In the genomic region with DNA sequence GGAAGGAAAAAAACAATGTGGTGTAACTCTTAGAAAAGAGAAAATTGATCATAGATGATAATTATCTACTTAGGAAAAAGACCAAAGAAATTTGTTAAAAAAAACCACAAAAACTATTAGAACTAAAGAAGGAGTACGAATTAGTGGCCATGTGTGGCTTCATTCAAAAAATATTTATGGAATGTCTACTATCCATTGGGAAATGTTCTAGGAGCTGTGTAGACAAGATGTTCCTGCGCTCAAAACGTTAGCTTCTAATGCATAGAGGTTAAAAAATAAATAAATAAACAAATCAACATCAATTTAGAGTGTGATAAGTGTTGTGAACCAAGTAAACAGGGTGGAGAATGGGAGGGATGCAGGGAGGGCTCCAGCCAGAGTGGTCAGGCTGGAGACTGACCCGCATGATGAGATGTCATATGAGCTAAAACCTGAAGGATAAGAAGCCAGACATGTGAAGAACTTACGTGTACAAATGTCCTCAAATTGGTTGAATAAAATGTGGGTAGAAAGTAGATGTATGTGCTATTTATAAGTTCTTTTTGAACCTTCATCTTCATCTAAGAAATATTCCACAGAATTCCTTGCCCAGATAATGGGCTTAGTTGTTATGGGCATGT, we compare ENCODE assay signal across 21 cellular contexts. TPM values are rescaled to one million over a fixed set of nuclear protein-coding genes. Genes with fewer than 3 reads are reported as not detected.
DNase-seq lines count a peak whose midpoint lies in the region; FAIRE-seq and TF ChIP-seq lines count a peak whose summit lies in the region.
"Had no signal": no experiment of that assay in that cellular context is flagged by ENCODE, and none has a peak within 500 bp of the region (broad histone marks: within the 10 kb centered on the region; RNA-seq: fewer than 3 reads in every experiment).

No MANE protein-coding gene starts in this region.

- no peak overlapping the region for H3K4me3 Mint-ChIP-seq in astrocyte (ENCODE audit: unreplicated experiment)
- no peak overlapping the region for H3K4me3 Mint-ChIP-seq in mesothelial cell of epicardium
- H3K4me3 Mint-ChIP-seq: B cell; CD4-positive, CD25-positive, alpha-beta regulatory T cell; CD8-positive, alpha-beta memory T cell had no signal

- H3K9me3 ChIP-seq in astrocyte (ENCODE audit: insufficient read depth, low read depth, low read length), result no peaks in the 10 kb centered on the region

- no peak for FAIRE-seq in astrocyte (lab: Jason Lieb, UNC)

- DNase-seq in AG10803 (ENCODE audit: low read depth), result peak; percentile 16
- DNase-seq in ELR (ENCODE audit: low read depth), result peak; percentile 19
- DNase-seq in astrocyte (ENCODE audit: low read depth), result no peak
- DNase-seq in mesothelial cell of epicardium (ENCODE audit: low spot score in 2 of 2, unreplicated experiment in 2 of 2), result no peak
- no peak for DNase-seq in GM20000 (ENCODE audit: low spot score)
- DNase-seq in NCI-H510A (lab: John Stamatoyannopoulos, UW), result no peak
- DNase-seq in NCI-H2196 (lab: John Stamatoyannopoulos, UW; ENCODE audit: unreplicated experiment), result no peak
- no peak for DNase-seq in cerebellar cortex (ENCODE audit: low spot score)
- DNase-seq: 8988T; CD4-positive, CD25-positive, alpha-beta regulatory T cell; CD8-positive, alpha-beta memory T cell; COR-L47; DMS 273 treated with DMSO at 0.1 percent for 48 hours; DMS53; DND-41; GF-D8; GOT3; H7 had no signal

- no peaks in the 10 kb centered on the region for H3K36me3 ChIP-seq in astrocyte (ENCODE audit: insufficient read depth, low read length)
- H3K36me3 ChIP-seq: BLaER1 treated with 17β-estradiol and CSF1 and Interleukin-3, amounts not matched to agents 10 nM and 100 nM had no signal

- H3K4me3 ChIP-seq in AG10803 (ENCODE audit: low read length) (no peak overlapping the region), astrocyte (ENCODE audit: insufficient read depth, low read depth, low read length) (no peak overlapping the region)
- H3K4me3 ChIP-seq: BLaER1 treated with 17β-estradiol and CSF1 and Interleukin-3, amounts not matched to agents 10 nM and 100 nM had no signal

- no peak overlapping the region for H3K4me2 ChIP-seq in astrocyte (ENCODE audit: low read length)
- H3K4me2 ChIP-seq: BLaER1 treated with 17β-estradiol and CSF1 and Interleukin-3, amounts not matched to agents 10 nM and 100 nM; KMS-11 had no signal

- no peak overlapping the region for H2AFZ ChIP-seq in astrocyte (ENCODE audit: low read depth, low read length)

- H3K4me1 ChIP-seq in astrocyte (ENCODE audit: insufficient read depth, low read length), result no peaks in the 10 kb centered on the region

- no peak overlapping the region for H3K27ac ChIP-seq in astrocyte (ENCODE audit: low read depth, low read length)
- H3K27ac ChIP-seq: BLaER1 treated with 17β-estradiol and CSF1 and Interleukin-3, amounts not matched to agents 10 nM and 100 nM; KMS-11 had no signal

- no peak overlapping the region for H3K9ac ChIP-seq in astrocyte (ENCODE audit: low read length)
- H3K9ac ChIP-seq: BLaER1 treated with 17β-estradiol and CSF1 and Interleukin-3, amounts not matched to agents 10 nM and 100 nM; KMS-11 had no signal

- H3K27ac Mint-ChIP-seq in astrocyte (ENCODE audit: unreplicated experiment) (peak overlapping the region; percentile 82), mesothelial cell of epicardium (peak overlapping the region; percentile 83)
- H3K27ac Mint-ChIP-seq: B cell; CD4-positive, CD25-positive, alpha-beta regulatory T cell; CD8-positive, alpha-beta memory T cell had no signal

- H3K79me2 ChIP-seq in astrocyte (ENCODE audit: insufficient read depth, low read length), result no peaks in the 10 kb centered on the region

- no peaks in the 10 kb centered on the region for H3K36me3 Mint-ChIP-seq in astrocyte (ENCODE audit: low read depth, unreplicated experiment)
- no peaks in the 10 kb centered on the region for H3K36me3 Mint-ChIP-seq in mesothelial cell of epicardium
- H3K36me3 Mint-ChIP-seq: CD4-positive, CD25-positive, alpha-beta regulatory T cell had no signal

- H4K20me1 ChIP-seq in astrocyte (ENCODE audit: insufficient read depth, low read length), result no peaks in the 10 kb centered on the region
- H4K20me1 ChIP-seq: BLaER1 treated with 17β-estradiol and CSF1 and Interleukin-3, amounts not matched to agents 10 nM and 100 nM had no signal

- TF ChIP-seq CTCF in AG10803 (conservative IDR thresholded peaks at IDR 0.05; ENCODE audit: low read length), result no peak
- no peak for TF ChIP-seq CTCF in astrocyte (IDR thresholded peaks at IDR 0.05; ENCODE audit: insufficient read depth, low read depth, low read length)
- TF ChIP-seq CTCF in mesothelial cell of epicardium (IDR thresholded peaks at IDR 0.05; ENCODE audit: unreplicated experiment), result no peak
- TF ChIP-seq CTCF in GM20000 (IDR thresholded peaks at IDR 0.05; ENCODE audit: extremely low read depth, missing control alignments), result no peak

- H3K27me3 ChIP-seq in astrocyte (ENCODE audit: insufficient read depth, low read length), result peaks cover 8% of the 10 kb centered on the region

- peaks cover 22% of the 10 kb centered on the region for H3K4me1 Mint-ChIP-seq in astrocyte (ENCODE audit: low read depth, unreplicated experiment)
- peaks cover 28% of the 10 kb centered on the region for H3K4me1 Mint-ChIP-seq in mesothelial cell of epicardium

- H3K27me3 Mint-ChIP-seq in astrocyte (ENCODE audit: low read depth, unreplicated experiment) (no peaks in the 10 kb centered on the region), mesothelial cell of epicardium (ENCODE audit: low read depth) (no peaks in the 10 kb centered on the region)

- no peaks in the 10 kb centered on the region for H3K9me3 Mint-ChIP-seq in astrocyte (ENCODE audit: unreplicated experiment)
- H3K9me3 Mint-ChIP-seq in mesothelial cell of epicardium, result no peaks in the 10 kb centered on the region

RNA-seq across cellular contexts. Expression of a gene that starts 4.3 kb away (rescaled TPM):
- 4.7 and 7.9 TPM in 2 replicates for total RNA-seq in astrocyte
- total RNA-seq in mesothelial cell of epicardium, result 27.2 to 30.5 TPM (median 28.2 TPM) in 3 replicates

Comparison
In these comparisons a context has a peak if more than half of its experiments do, and no peak if none do; other contexts are left out.
1. DNase-seq: peak in AG10803 (single experiment) and ELR (single experiment); none in astrocyte (single experiment), mesothelial cell of epicardium (0 of 2), GM20000 (single experiment), NCI-H510A (single experiment), NCI-H2196 (single experiment) and cerebellar cortex (single experiment).